ENCODE assay signal across 1 cellular context in the genomic region with DNA sequence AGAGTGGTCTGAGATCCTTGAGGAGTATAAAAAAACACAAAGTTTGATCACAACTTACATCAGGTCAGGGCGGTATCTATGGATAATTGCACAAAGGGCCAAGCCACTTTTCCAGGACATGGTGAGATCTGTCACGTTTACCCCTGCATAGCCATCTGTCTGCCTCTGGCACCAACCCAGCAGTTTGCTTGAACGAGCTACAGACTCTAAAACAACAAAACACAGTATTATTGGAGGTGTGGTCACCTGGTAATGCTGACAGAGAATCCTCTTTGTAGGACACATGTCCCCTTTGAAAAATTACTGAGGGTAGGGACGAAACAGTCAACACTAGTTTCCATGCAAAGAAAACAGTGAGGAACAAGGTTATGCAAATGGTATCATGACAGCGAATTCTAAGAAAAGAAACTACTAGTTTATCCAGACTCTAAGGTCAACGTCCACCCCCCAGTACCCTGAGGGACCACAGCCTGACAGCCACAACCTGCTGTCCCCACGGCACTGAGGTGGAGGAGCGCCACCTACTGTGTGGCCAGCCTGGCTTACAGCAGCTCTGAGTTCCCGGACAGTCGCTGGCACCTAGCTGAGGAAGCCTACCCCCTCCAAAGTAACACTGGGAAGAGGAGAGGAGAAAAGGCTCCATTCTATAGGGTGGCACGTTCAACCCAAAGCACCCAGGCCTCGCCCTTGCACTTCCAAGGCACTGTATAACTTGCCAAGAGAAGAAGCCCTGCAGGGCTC.
TF ChIP-seq lines count a peak whose summit lies in the region.

No MANE protein-coding gene starts in this region.

TF ChIP-seq in HCT116, 20 proteins besides CTCF, POLR2A, EP300 and RAD21 (continued from another document):
- TF ChIP-seq, protein P1, sequence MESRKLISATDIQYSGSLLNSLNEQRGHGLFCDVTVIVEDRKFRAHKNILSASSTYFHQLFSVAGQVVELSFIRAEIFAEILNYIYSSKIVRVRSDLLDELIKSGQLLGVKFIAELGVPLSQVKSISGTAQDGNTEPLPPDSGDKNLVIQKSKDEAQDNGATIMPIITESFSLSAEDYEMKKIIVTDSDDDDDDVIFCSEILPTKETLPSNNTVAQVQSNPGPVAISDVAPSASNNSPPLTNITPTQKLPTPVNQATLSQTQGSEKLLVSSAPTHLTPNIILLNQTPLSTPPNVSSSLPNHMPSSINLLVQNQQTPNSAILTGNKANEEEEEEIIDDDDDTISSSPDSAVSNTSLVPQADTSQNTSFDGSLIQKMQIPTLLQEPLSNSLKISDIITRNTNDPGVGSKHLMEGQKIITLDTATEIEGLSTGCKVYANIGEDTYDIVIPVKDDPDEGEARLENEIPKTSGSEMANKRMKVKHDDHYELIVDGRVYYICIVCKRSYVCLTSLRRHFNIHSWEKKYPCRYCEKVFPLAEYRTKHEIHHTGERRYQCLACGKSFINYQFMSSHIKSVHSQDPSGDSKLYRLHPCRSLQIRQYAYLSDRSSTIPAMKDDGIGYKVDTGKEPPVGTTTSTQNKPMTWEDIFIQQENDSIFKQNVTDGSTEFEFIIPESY (IDR thresholded peaks at IDR 0.05; ENCODE audit: extremely low read depth, insufficient replicate concordance, low read length) = no peak
- TF ChIP-seq EZH2phosphoT487 (IDR thresholded peaks at IDR 0.05; ENCODE audit: borderline replicate concordance) (no peak), TCF7L2 (IDR thresholded peaks at IDR 0.05; ENCODE audit: borderline replicate concordance, extremely low read depth, insufficient read depth, insufficient read length) (no peak), SP1 (IDR thresholded peaks at IDR 0.05; ENCODE audit: low read depth) (no peak), ZNF274 (IDR thresholded peaks at IDR 0.05; ENCODE audit: low read depth, low read length) (no peak)
- TF ChIP-seq, protein P2, sequence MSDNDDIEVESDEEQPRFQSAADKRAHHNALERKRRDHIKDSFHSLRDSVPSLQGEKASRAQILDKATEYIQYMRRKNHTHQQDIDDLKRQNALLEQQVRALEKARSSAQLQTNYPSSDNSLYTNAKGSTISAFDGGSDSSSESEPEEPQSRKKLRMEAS (IDR thresholded peaks at IDR 0.05) = no peak
TF ChIP-seq in HCT116: peak in this region for 0.
